In genomic region chr1:10155087-10155712, GRCh38 we compare ENCODE assay signal across 19 cellular contexts. TPM values are rescaled to one million over a fixed set of nuclear protein-coding genes. Genes with fewer than 3 reads are reported as not detected.
DNase-seq lines count a peak whose midpoint lies in the region; ATAC-seq and TF ChIP-seq lines count a peak whose summit lies in the region.
"Had no signal": no experiment of that assay in that cellular context is flagged by ENCODE, and none has a peak within 500 bp of the region (broad histone marks: within the 10 kb centered on the region; RNA-seq: fewer than 3 reads in every experiment).

No MANE protein-coding gene starts in this region.

- in situ Hi-C loops in Panc1 (cut with HindIII; ENCODE audit: low pct_unique_long_range_greater_than_20kb, low sequenced_read_pairs): no loop called here

- no peak for TF ChIP-seq CTCF in CD8-positive, alpha-beta T cell (IDR thresholded peaks at IDR 0.05)
- TF ChIP-seq CTCF in Panc1 (IDR thresholded peaks at IDR 0.05) (no peak), gastroesophageal sphincter (IDR thresholded peaks at IDR 0.05) (no peak), osteocyte (IDR thresholded peaks at IDR 0.05) (no peak)

- no peak overlapping the region for H3K4me3 Mint-ChIP-seq in CD8-positive, alpha-beta T cell
- H3K4me3 Mint-ChIP-seq in osteocyte (ENCODE audit: unreplicated experiment): no peak overlapping the region
- H3K4me3 Mint-ChIP-seq in effector memory CD8-positive, alpha-beta T cell: no peak overlapping the region
- H3K4me3 Mint-ChIP-seq: activated naive CD8-positive, alpha-beta T cell; naive B cell; WTC11 had no signal

- no peak overlapping the region for H3K27ac ChIP-seq in CD8-positive, alpha-beta T cell (ENCODE audit: low read depth, low read length)
- H3K27ac ChIP-seq in Panc1 (ENCODE audit: low read length) (no peak overlapping the region), gastroesophageal sphincter (peak overlapping the region in 3 of 4 donors; percentile 41 to 60 (median 59))

- peaks cover 45% of the 10 kb centered on the region for H3K36me3 Mint-ChIP-seq in CD8-positive, alpha-beta T cell
- peaks cover 16% of the 10 kb centered on the region for H3K36me3 Mint-ChIP-seq in osteocyte (ENCODE audit: unreplicated experiment)
- peaks cover 7% of the 10 kb centered on the region for H3K36me3 Mint-ChIP-seq in effector memory CD8-positive, alpha-beta T cell (ENCODE audit: insufficient read depth)
- H3K36me3 Mint-ChIP-seq: activated naive CD8-positive, alpha-beta T cell had no signal

- DNase-seq in CD8-positive, alpha-beta T cell: no peak
- DNase-seq in Panc1 (ENCODE audit: low read depth, low spot score) (no peak), osteocyte (ENCODE audit: extremely low spot score, unreplicated experiment) (no peak), LoVo (ENCODE audit: low spot score) (no peak), NCI-H1092 (lab: John Stamatoyannopoulos, UW) (no peak)
- no peak for DNase-seq in effector memory CD8-positive, alpha-beta T cell
- no peak for DNase-seq in activated CD4-positive, CD25-positive, alpha-beta regulatory T cell treated with anti-CD3 and anti-CD28 coated beads, Interleukin-2, amount 50 U/mL, for 72 hours
- DNase-seq: activated CD8-positive, alpha-beta memory T cell treated with anti-CD3 and anti-CD28 coated beads, Interleukin-2, amount 50 U/mL, for 48 hours; hypothalamus; naive B cell; NCI-H1694 treated with DMSO at 0.1 percent for 48 hours; NCI-H526 treated with DMSO at 0.1 percent for 48 hours; RPMI8226; stimulated activated CD4-positive, alpha-beta T cell treated with anti-CD3 and anti-CD28 coated beads, Interleukin-2, amount 100 ng/mL, for 48 hours; stimulated activated CD8-positive, alpha-beta memory T cell treated with anti-CD3 and anti-CD28 coated beads, Interleukin-4, amount 100 ng/mL, for 48 hours had no signal

- no peak overlapping the region for H3K4me3 ChIP-seq in CD8-positive, alpha-beta T cell (ENCODE audit: low read depth, low read length)
- H3K4me3 ChIP-seq in Panc1 (ENCODE audit: low read depth in 2 of 2, low read length in 2 of 2): no peak overlapping the region
- no peak overlapping the region for H3K4me3 ChIP-seq in gastroesophageal sphincter

- H3K4me1 Mint-ChIP-seq in CD8-positive, alpha-beta T cell (ENCODE audit: low read depth): no peaks in the 10 kb centered on the region
- no peaks in the 10 kb centered on the region for H3K4me1 Mint-ChIP-seq in osteocyte (ENCODE audit: unreplicated experiment)
- H3K4me1 Mint-ChIP-seq in effector memory CD8-positive, alpha-beta T cell (ENCODE audit: low read depth in 2 of 2): no peaks in the 10 kb centered on the region
- H3K4me1 Mint-ChIP-seq: naive B cell, WTC11 had no signal

- ATAC-seq in CD8-positive, alpha-beta T cell: no peak
- ATAC-seq in Panc1 (0 out of 2 replicates have a peak, but pooled peaks have one; percentile 51), gastroesophageal sphincter (no peak)
- no peak for ATAC-seq in effector memory CD8-positive, alpha-beta T cell (replicated peaks)
- ATAC-seq: left lobe of liver, WTC11 had no signal

- H3K4me1 ChIP-seq in CD8-positive, alpha-beta T cell (ENCODE audit: insufficient read depth, low read length): no peaks in the 10 kb centered on the region
- H3K4me1 ChIP-seq in Panc1 (ENCODE audit: control insufficient read depth, insufficient read depth, low read length): no peaks in the 10 kb centered on the region
- peaks cover 0 to 25% (median 2%) of the 10 kb centered on the region in 3 donors for H3K4me1 ChIP-seq in gastroesophageal sphincter

- no peak for TF ChIP-seq EP300 in gastroesophageal sphincter (IDR thresholded peaks at IDR 0.05)

- peak overlapping the region; percentile 42 for H3K27ac Mint-ChIP-seq in CD8-positive, alpha-beta T cell
- peak overlapping the region; percentile 44 for H3K27ac Mint-ChIP-seq in osteocyte (ENCODE audit: unreplicated experiment)
- no peak overlapping the region for H3K27ac Mint-ChIP-seq in effector memory CD8-positive, alpha-beta T cell
- H3K27ac Mint-ChIP-seq: activated naive CD8-positive, alpha-beta T cell; WTC11 had no signal

- intact Hi-C loops in CD8-positive, alpha-beta T cell (cut with DNase I, micrococcal nuclease): no loop called here
- intact Hi-C loops in Panc1 (cut with micrococcal nuclease; ENCODE audit: unreplicated experiment): no loop called here

- TF ChIP-seq POLR2A in gastroesophageal sphincter (IDR thresholded peaks at IDR 0.05): no peak

- no peaks in the 10 kb centered on the region for H3K9me3 Mint-ChIP-seq in CD8-positive, alpha-beta T cell
- no peaks in the 10 kb centered on the region for H3K9me3 Mint-ChIP-seq in osteocyte (ENCODE audit: unreplicated experiment)
- H3K9me3 Mint-ChIP-seq in effector memory CD8-positive, alpha-beta T cell: no peaks in the 10 kb centered on the region
- H3K9me3 Mint-ChIP-seq: naive B cell, WTC11 had no signal

- H3K9me3 ChIP-seq in CD8-positive, alpha-beta T cell (ENCODE audit: low read length): no peaks in the 10 kb centered on the region
- no peaks in the 10 kb centered on the region for H3K9me3 ChIP-seq in Panc1 (ENCODE audit: control insufficient read depth, insufficient read depth, low read depth, low read length)
- H3K9me3 ChIP-seq in gastroesophageal sphincter: no peaks in the 10 kb centered on the region

- H3K27me3 ChIP-seq in CD8-positive, alpha-beta T cell (ENCODE audit: insufficient read depth, low read length): no peaks in the 10 kb centered on the region
- no peaks in the 10 kb centered on the region for H3K27me3 ChIP-seq in Panc1 (ENCODE audit: control insufficient read depth, insufficient read depth, low read length)
- H3K27me3 ChIP-seq in gastroesophageal sphincter: no peaks in the 10 kb centered on the region

- 23 to 42% methylated on average over 2 to 4 of the region's 4 CpGs for WGBS in gastroesophageal sphincter (ENCODE audit: low coverage in 1 of 2), 2 donors

- CTCF ChIA-PET in CD8-positive, alpha-beta T cell (lab: Charles Lee): interaction anchor here (0.6 to 1.3 kb wide), 2 partner anchors 11 to 66 kb away, joined by 3 to 4 read pairs; no protein-coding TSS in a partner anchor
- CTCF ChIA-PET in Panc1 (lab: Charles Lee): no interaction called here

- no peaks in the 10 kb centered on the region for H3K36me3 ChIP-seq in CD8-positive, alpha-beta T cell (ENCODE audit: insufficient read depth, low read length)
- H3K36me3 ChIP-seq in Panc1 (ENCODE audit: control insufficient read depth, insufficient read depth, low read length) (0 out of 2 replicates have a peak, but pooled peaks cover 3% of the 10 kb centered on the region), gastroesophageal sphincter (peaks cover 0 to 73% of the 10 kb centered on the region in 2 donors)

- H3K27me3 Mint-ChIP-seq in CD8-positive, alpha-beta T cell (ENCODE audit: low read depth): no peaks in the 10 kb centered on the region
- H3K27me3 Mint-ChIP-seq in osteocyte (ENCODE audit: unreplicated experiment): no peaks in the 10 kb centered on the region
- no peaks in the 10 kb centered on the region for H3K27me3 Mint-ChIP-seq in effector memory CD8-positive, alpha-beta T cell
- H3K27me3 Mint-ChIP-seq: activated naive CD8-positive, alpha-beta T cell; naive B cell had no signal

- POLR2A ChIA-PET in CD8-positive, alpha-beta T cell (lab: Charles Lee): no interaction called here
- POLR2A ChIA-PET in Panc1 (lab: Charles Lee): no interaction called here

- BruUV-seq in Panc1 (replicated peaks; lab: Mats Ljungman, UMichigan): no TSS peak

RNA-seq across cellular contexts. Expression of gene KIF1B, which starts 55.2 kb away (rescaled TPM):
- 1 to 10 TPM; 6.1 to 7.2 TPM for total RNA-seq in CD8-positive, alpha-beta T cell
- 33.0 TPM for total RNA-seq in Panc1 (2021; ENCODE audit: unreplicated experiment)
- 14.9 TPM for polyA plus RNA-seq in Panc1 (2012; ENCODE audit: insufficient read length)
- total RNA-seq in gastroesophageal sphincter: 10 to 100 TPM; 63.1 to 83.8 (median 71.2) TPM
- total RNA-seq in osteocyte: 48.9 and 51.5 TPM in 2 replicates

Comparison
In these comparisons a context has a peak if more than half of its experiments do, and no peak if none do; other contexts are left out.
1. H3K27ac ChIP-seq: peak in gastroesophageal sphincter (3 of 4); none in CD8-positive, alpha-beta T cell (single experiment) and Panc1 (single experiment).
2. H3K27ac Mint-ChIP-seq: peak in CD8-positive, alpha-beta T cell (single experiment) and osteocyte (single experiment); none in effector memory CD8-positive, alpha-beta T cell (0 of 2).